8 cellular contexts compared by ENCODE assay signal in genomic region chr10:125823663-125824251, GRCh38. TPM values are rescaled to one million over a fixed set of nuclear protein-coding genes. Genes with fewer than 3 reads are reported as not detected.
DNase-seq lines count a peak whose midpoint lies in the region; ATAC-seq and TF ChIP-seq lines count a peak whose summit lies in the region.

No MANE protein-coding gene starts in this region.

- no peak overlapping the region for H2BK15ac ChIP-seq in neuronal stem cell (ENCODE audit: low read length)

- peak; percentile 2 for ATAC-seq in GM18907 (IDR thresholded peaks at IDR 0.05; ENCODE audit: unreplicated experiment)
- peak; percentile 5 for ATAC-seq in Panc1
- no peak for ATAC-seq in GM18873 (IDR thresholded peaks at IDR 0.05; ENCODE audit: low FRiP score, unreplicated experiment)

- H4K91ac ChIP-seq in neuronal stem cell (ENCODE audit: low read depth, low read length, poor library complexity) = no peak overlapping the region

- in situ Hi-C loops in Panc1 (cut with HindIII; ENCODE audit: low pct_unique_long_range_greater_than_20kb, low sequenced_read_pairs) = no loop called here

- H2BK5ac ChIP-seq in neuronal stem cell (ENCODE audit: low read length) = peak overlapping the region; percentile 69

- peak overlapping the region; percentile 68 for H3K18ac ChIP-seq in neuronal stem cell (ENCODE audit: low read length)

- H3K36me3 ChIP-seq in Panc1 (ENCODE audit: control insufficient read depth, insufficient read depth, low read length) (peaks cover 44% of the 10 kb centered on the region), ectodermal cell (ENCODE audit: control insufficient read depth, insufficient read depth, low read length) (peaks cover 16% of the 10 kb centered on the region), neuronal stem cell (replicated peaks in 1 of 2; ENCODE audit: control insufficient read depth in 2 of 2, insufficient read depth in 2 of 2, low read length in 2 of 2) (peaks cover 8 to 52% of the 10 kb centered on the region in 2 donors)

- peak overlapping the region; percentile 96 for H3K9ac ChIP-seq in neuronal stem cell (ENCODE audit: low read depth, low read length, poor library complexity)

- no peak overlapping the region for H3K14ac ChIP-seq in neuronal stem cell (ENCODE audit: low read length)

- peak overlapping the region; percentile 90 for H2AFZ ChIP-seq in neuronal stem cell (ENCODE audit: low read length)

- TF ChIP-seq CTCF in 22Rv1 (IDR thresholded peaks at IDR 0.05) (no peak), Panc1 (IDR thresholded peaks at IDR 0.05) (no peak)

- H3K9me3 ChIP-seq in Panc1 (ENCODE audit: control insufficient read depth, insufficient read depth, low read depth, low read length) (no peaks in the 10 kb centered on the region), ectodermal cell (ENCODE audit: control insufficient read depth, low read length) (no peaks in the 10 kb centered on the region), neuronal stem cell (replicated peaks in 1 of 2; ENCODE audit: control insufficient read depth in 2 of 2, insufficient read depth in 1 of 2, low read depth in 1 of 2, low read length in 2 of 2) (no peaks in the 10 kb centered on the region)

- H4K8ac ChIP-seq in neuronal stem cell (ENCODE audit: low read depth, low read length) = no peak overlapping the region

- BruUV-seq in Panc1 (replicated peaks; lab: Mats Ljungman, UMichigan) = TSS peak; percentile 86

- H3K4me3 ChIP-seq in Panc1 (ENCODE audit: low read depth in 2 of 2, low read length in 2 of 2) (peak overlapping the region; percentile 76 to 98), ectodermal cell (ENCODE audit: insufficient read depth, low read depth, low read length) (peak overlapping the region; percentile 98), neuronal stem cell (ENCODE audit: low read length in 2 of 2) (peak overlapping the region; percentile 71 to 91)

- no peak overlapping the region for H3K4ac ChIP-seq in neuronal stem cell (ENCODE audit: low read length)

- POLR2A ChIA-PET in Panc1 (lab: Charles Lee) = interaction anchor here (0.6 kb wide), 1 partner anchor 52 kb away, joined by 3 read pairs; no protein-coding TSS in a partner anchor

- H2BK12ac ChIP-seq in neuronal stem cell (ENCODE audit: low read length) = no peak overlapping the region

- CTCF ChIA-PET in Panc1 (lab: Charles Lee) = no interaction called here

- H3K4me1 ChIP-seq in Panc1 (ENCODE audit: control insufficient read depth, insufficient read depth, low read length) (peaks cover 26% of the 10 kb centered on the region), ectodermal cell (ENCODE audit: control insufficient read depth, insufficient read depth, low read length) (peaks cover 11% of the 10 kb centered on the region), neuronal stem cell (ENCODE audit: control insufficient read depth in 2 of 2, insufficient read depth in 1 of 2, low read depth in 1 of 2, low read length in 2 of 2) (peaks cover 1 to 3% of the 10 kb centered on the region in 2 donors)

- intact Hi-C loops in Panc1 (cut with micrococcal nuclease; ENCODE audit: unreplicated experiment) = no loop called here

- no peak for DNase-seq in Panc1 (ENCODE audit: low read depth, low spot score)
- no peak for DNase-seq in neuronal stem cell (ENCODE audit: low spot score)
- DNase-seq in DMS79 treated with DMSO at 0.1 percent for 48 hours (lab: John Stamatoyannopoulos, UW) = no peak
- DNase-seq in GOT3 (lab: John Stamatoyannopoulos, UW) = no peak

- H2BK120ac ChIP-seq in neuronal stem cell (ENCODE audit: low read depth, low read length) = no peak overlapping the region

- H3K79me1 ChIP-seq in neuronal stem cell (ENCODE audit: low read depth, low read length) = peaks cover 3% of the 10 kb centered on the region

- H3K27me3 ChIP-seq in Panc1 (ENCODE audit: control insufficient read depth, insufficient read depth, low read length) (no peaks in the 10 kb centered on the region), ectodermal cell (ENCODE audit: control insufficient read depth, insufficient read depth, low read length, poor library complexity, severe bottlenecking) (no peaks in the 10 kb centered on the region), neuronal stem cell (ENCODE audit: control insufficient read depth in 3 of 3, insufficient read depth in 3 of 3, low read depth in 1 of 3, low read length in 3 of 3) (no peaks in the 10 kb centered on the region)

- whole genome bisulfite sequencing in ectodermal cell, 2 experiments = 0 to 1% methylated on average over 20 of the region's 20 CpGs
- WGBS in neuronal stem cell (ENCODE audit: extremely low coverage in 2 of 2, insufficient read length in 2 of 2, insufficient replicate concordance in 1 of 2), 2 donors = no CpG with 5 or more reads among the region's 20 CpGs

- no peak overlapping the region for H2AK5ac ChIP-seq in neuronal stem cell (ENCODE audit: low read depth, low read length)

- H3K27ac ChIP-seq in 22Rv1 (peak overlapping the region; percentile 75), Panc1 (ENCODE audit: low read length) (peak overlapping the region; percentile 99), ectodermal cell (ENCODE audit: insufficient read depth, low read depth, low read length, poor library complexity, severe bottlenecking) (peak overlapping the region; percentile 99), neuronal stem cell (replicated peaks; ENCODE audit: low read length) (no peak overlapping the region)

- peak overlapping the region; percentile 82 for H3K4me2 ChIP-seq in neuronal stem cell (ENCODE audit: insufficient read depth, low read length, poor library complexity, severe bottlenecking)

- peak overlapping the region; percentile 66 for H3K23ac ChIP-seq in neuronal stem cell (ENCODE audit: low read depth, low read length, poor library complexity)

RNA-seq across cellular contexts. Expression of gene BCCIP, which starts 0.4 kb away (rescaled TPM):
- total RNA-seq in Panc1 (2021; ENCODE audit: unreplicated experiment) = 123 TPM
- polyA plus RNA-seq in Panc1 (2012; ENCODE audit: insufficient read length) = 70.3 TPM
- polyA plus RNA-seq in ectodermal cell (2013, experiment 1 of 4) = 120 TPM
- 115 TPM for polyA plus RNA-seq in ectodermal cell (2013, experiment 2 of 4)
- polyA plus RNA-seq in ectodermal cell (2013, experiment 3 of 4) = 95.8 TPM
- polyA plus RNA-seq in ectodermal cell (2013, experiment 4 of 4) = 102 TPM
- 82.2 TPM for polyA plus RNA-seq in neuronal stem cell (2013, experiment 1 of 2)
- 82.6 TPM for polyA plus RNA-seq in neuronal stem cell (2013, experiment 2 of 2)

RNA-seq across cellular contexts. Expression of gene UROS, which starts 0.7 kb away (rescaled TPM):
- 103 TPM for total RNA-seq in Panc1 (2021; ENCODE audit: unreplicated experiment)
- 86.7 TPM for polyA plus RNA-seq in Panc1 (2012; ENCODE audit: insufficient read length)
- polyA plus RNA-seq in ectodermal cell (2013, experiment 1 of 4) = 79.2 TPM
- polyA plus RNA-seq in ectodermal cell (2013, experiment 2 of 4) = 79.3 TPM
- polyA plus RNA-seq in ectodermal cell (2013, experiment 3 of 4) = 56.8 TPM
- 63.4 TPM for polyA plus RNA-seq in ectodermal cell (2013, experiment 4 of 4)
- polyA plus RNA-seq in neuronal stem cell (2013, experiment 1 of 2) = 55.7 TPM
- polyA plus RNA-seq in neuronal stem cell (2013, experiment 2 of 2) = 54.9 TPM

RNA-seq across cellular contexts. Expression of gene MMP21, which starts 48.1 kb away (rescaled TPM):
- not detected for total RNA-seq in Panc1 (2021; ENCODE audit: unreplicated experiment)
- not detected for polyA plus RNA-seq in Panc1 (2012; ENCODE audit: insufficient read length)
- polyA plus RNA-seq in ectodermal cell (2013, experiment 1 of 4) = not detected
- polyA plus RNA-seq in ectodermal cell (2013, experiment 2 of 4) = not detected
- polyA plus RNA-seq in ectodermal cell (2013, experiment 3 of 4) = not detected
- polyA plus RNA-seq in ectodermal cell (2013, experiment 4 of 4) = not detected
- polyA plus RNA-seq in neuronal stem cell (2013, experiment 1 of 2) = not detected
- polyA plus RNA-seq in neuronal stem cell (2013, experiment 2 of 2) = 0.03 TPM

RNA-seq across cellular contexts. Expression of gene DHX32, which starts 57.3 kb away (rescaled TPM):
- total RNA-seq in Panc1 (2021; ENCODE audit: unreplicated experiment) = 117 TPM
- 94.4 TPM for polyA plus RNA-seq in Panc1 (2012; ENCODE audit: insufficient read length)
- polyA plus RNA-seq in ectodermal cell (2013, experiment 1 of 4) = 36.1 TPM
- polyA plus RNA-seq in ectodermal cell (2013, experiment 2 of 4) = 42.0 TPM
- 34.7 TPM for polyA plus RNA-seq in ectodermal cell (2013, experiment 3 of 4)
- polyA plus RNA-seq in ectodermal cell (2013, experiment 4 of 4) = 37.8 TPM
- 33.9 TPM for polyA plus RNA-seq in neuronal stem cell (2013, experiment 1 of 2)
- 34.0 TPM for polyA plus RNA-seq in neuronal stem cell (2013, experiment 2 of 2)
